Comparison of ENCODE assay signal across 20 cellular contexts in the genomic region with DNA sequence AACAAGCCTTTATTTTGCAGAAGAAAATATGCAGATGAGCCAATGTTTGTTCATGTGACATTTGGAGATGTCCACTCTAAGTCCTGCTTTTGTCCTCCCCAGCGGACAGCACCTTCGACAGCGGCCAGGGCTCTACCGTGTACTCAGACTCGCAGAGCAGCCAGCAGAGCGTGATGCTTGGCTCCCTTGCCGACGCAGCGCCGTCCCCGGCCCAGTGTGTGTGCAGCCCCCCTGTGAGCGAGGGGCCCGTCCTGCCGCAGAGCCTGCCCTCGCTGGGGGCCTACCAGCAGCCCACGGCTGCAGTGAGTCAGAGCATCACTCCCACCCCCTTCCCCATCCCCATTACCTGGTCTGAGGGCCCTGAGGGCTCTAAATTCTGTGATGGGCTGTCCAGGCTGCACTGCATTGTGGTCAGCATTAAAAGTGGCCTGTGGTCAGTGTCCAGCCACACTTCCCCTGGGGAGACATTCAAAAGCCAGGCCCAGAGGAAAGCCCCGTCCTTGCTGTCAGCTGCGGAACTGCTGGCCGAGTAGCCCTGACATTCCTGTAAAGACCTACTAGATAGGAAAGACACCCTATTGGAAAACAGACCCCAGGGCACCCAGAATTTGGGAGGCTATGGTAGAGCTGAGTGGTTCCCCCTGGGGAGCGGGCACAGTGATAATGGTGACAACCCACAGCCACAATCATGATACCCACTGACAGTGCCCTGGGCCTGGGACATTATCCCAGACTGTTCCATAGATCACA.
DNase-seq lines count a peak whose midpoint lies in the region; ATAC-seq, FAIRE-seq and TF ChIP-seq lines count a peak whose summit lies in the region.
"Had no signal": no experiment of that assay in that cellular context is flagged by ENCODE, and none has a peak within 500 bp of the region (broad histone marks: within the 10 kb centered on the region; RNA-seq: fewer than 3 reads in every experiment).

No MANE protein-coding gene starts in this region.

- no peak for TF ChIP-seq POLR2A in HepG2 (IDR thresholded peaks at IDR 0.05; ENCODE audit: insufficient read depth in 1 of 2, low read depth in 2 of 2, low read length in 2 of 2)
- TF ChIP-seq POLR2A in sigmoid colon (IDR thresholded peaks at IDR 0.05), result no peak

- H3K27ac ChIP-seq in HepG2 (ENCODE audit: extremely low read length, insufficient read depth, low read length), result no peak overlapping the region
- H3K27ac ChIP-seq in sigmoid colon, result peak overlapping the region in 2 of 4 donors; percentile 26 to 43
- H3K27ac ChIP-seq: HL-60, KMS-11, RWPE1 had no signal

- 100% methylated on average over 3 of the region's 20 CpGs for WGBS in HepG2 (ENCODE audit: low lambda C conversion rate)
- 86 to 90% methylated on average over 20 of the region's 20 CpGs for WGBS in sigmoid colon, 2 donors

- no peak for TF ChIP-seq CTCF in chondrocyte (IDR thresholded peaks at IDR 0.05)
- TF ChIP-seq CTCF in HepG2 (CRISPR knock-in tag; IDR thresholded peaks at IDR 0.05), result no peak
- TF ChIP-seq CTCF in sigmoid colon (IDR thresholded peaks at IDR 0.05), result no peak

- no peak for TF ChIP-seq EP300 in HepG2 (IDR thresholded peaks at IDR 0.05; ENCODE audit: low read depth in 2 of 2, low read length in 2 of 2)
- no peak for TF ChIP-seq EP300 in HepG2 (CRISPR knock-in tag; IDR thresholded peaks at IDR 0.05; ENCODE audit: borderline replicate concordance)
- TF ChIP-seq EP300 in sigmoid colon (IDR thresholded peaks at IDR 0.05), result no peak

- POLR2A ChIA-PET in HepG2 (lab: Yijun Ruan, JAX), result no interaction called here

- no peaks in the 10 kb centered on the region for H3K9me3 Mint-ChIP-seq in chondrocyte (ENCODE audit: low read depth)
- H3K9me3 Mint-ChIP-seq: CD8-positive, alpha-beta T cell had no signal

- H3K4me1 Mint-ChIP-seq in chondrocyte (ENCODE audit: low read depth), result peaks cover 5% of the 10 kb centered on the region

- no peaks in the 10 kb centered on the region for H3K9me3 ChIP-seq in HepG2 (ENCODE audit: low read length)
- H3K9me3 ChIP-seq in sigmoid colon, result no peaks in the 10 kb centered on the region
- H3K9me3 ChIP-seq: BE2C had no signal

- no peak for TF ChIP-seq RAD21 in HepG2 (CRISPR knock-in tag; IDR thresholded peaks at IDR 0.05)

- H3K9ac ChIP-seq in HepG2 (ENCODE audit: insufficient read depth, low read depth, low read length), result no peak overlapping the region
- H3K9ac ChIP-seq: KMS-11 had no signal

- H3K4me3 Mint-ChIP-seq in chondrocyte (ENCODE audit: unreplicated experiment), result no peak overlapping the region
- H3K4me3 Mint-ChIP-seq: CD8-positive, alpha-beta T cell had no signal

- peak; percentile 27 for DNase-seq in M059J (ENCODE audit: low read depth)
- peak; percentile 86 for DNase-seq in chondrocyte (ENCODE audit: low spot score)
- no peak for DNase-seq in HepG2 (ENCODE audit: low spot score)
- peak; percentile 54 for DNase-seq in sigmoid colon
- no peak for DNase-seq in putamen (ENCODE audit: low spot score)
- no peak for DNase-seq in AML-193 (lab: John Stamatoyannopoulos, UW)
- DNase-seq in DMS53 treated with DMSO at 0.1 percent for 48 hours (lab: John Stamatoyannopoulos, UW; ENCODE audit: unreplicated experiment), result no peak
- DNase-seq: BE2C; CD8-positive, alpha-beta T cell; GF-D8; GOT3; MM.1S; NCI-H1105; NCI-H187; NCI-H69; NK-92 treated with Interleukin-12 subunit alpha and Interleukin-12 subunit beta, amount 100 ng/mL, for 24 hours had no signal

- H4K20me1 ChIP-seq in HepG2 (ENCODE audit: insufficient read depth, low read length), result no peaks in the 10 kb centered on the region

- H3K36me3 ChIP-seq in HepG2 (replicated peaks in 1 of 2; ENCODE audit: control insufficient read depth in 1 of 2, insufficient read depth in 2 of 2, low read length in 2 of 2) (peaks cover 12 to 60% of the 10 kb centered on the region in 2 experiments), sigmoid colon (peaks cover 0 to 43% (median 0%) of the 10 kb centered on the region in 4 donors)
- H3K36me3 ChIP-seq: BE2C had no signal

- H3K79me2 ChIP-seq in HepG2 (ENCODE audit: insufficient read depth, low read length), result no peaks in the 10 kb centered on the region

- BruUV-seq in HepG2 (replicated peaks; lab: Mats Ljungman, UMichigan), result no TSS peak

- no peaks in the 10 kb centered on the region for H3K36me3 Mint-ChIP-seq in chondrocyte (ENCODE audit: low read depth)
- H3K36me3 Mint-ChIP-seq: CD8-positive, alpha-beta T cell had no signal

- in situ Hi-C loops in HepG2 (cut with HindIII; ENCODE audit: extremely low pct_ligation_motif_present, low pct_unique_long_range_greater_than_20kb), result loop anchor here (10.0 kb wide), 1 partner anchor 52 kb away; no protein-coding TSS in a partner anchor

- H3K4me1 ChIP-seq in HepG2 (ENCODE audit: insufficient read depth, low read length) (0 out of 2 replicates have a peak, but pooled peaks cover 8% of the 10 kb centered on the region), sigmoid colon (peaks cover 0 to 9% (median 0%) of the 10 kb centered on the region in 4 donors)
- H3K4me1 ChIP-seq: BE2C had no signal

- peaks cover 4% of the 10 kb centered on the region for H3K27me3 Mint-ChIP-seq in chondrocyte (ENCODE audit: low read depth)

- FAIRE-seq in HepG2 (lab: Jason Lieb, UNC), result no peak
- FAIRE-seq: D721Med had no signal

- CTCF ChIA-PET in HepG2 (lab: Yijun Ruan, JAX; ENCODE audit: low intra/inter-chr PET ratio, low total read pairs), result no interaction called here

- no peak overlapping the region for H2AFZ ChIP-seq in HepG2 (ENCODE audit: low read length)

- H3K4me3 ChIP-seq in HepG2 (replicated peaks in 1 of 3; ENCODE audit: insufficient read depth in 1 of 3, low read depth in 2 of 3, low read length in 3 of 3) (no peak overlapping the region), sigmoid colon (no peak overlapping the region)

- H3K4me2 ChIP-seq in HepG2 (ENCODE audit: low read depth, low read length), result no peak overlapping the region
- H3K4me2 ChIP-seq: KMS-11 had no signal

- no peaks in the 10 kb centered on the region; a peak in 1 of 5 replicates for H3K27me3 ChIP-seq in HepG2 (ENCODE audit: control insufficient read depth in 1 of 2, insufficient read depth in 2 of 2, low read length in 2 of 2)
- no peaks in the 10 kb centered on the region for H3K27me3 ChIP-seq in sigmoid colon
- H3K27me3 ChIP-seq: BE2C had no signal

- intact Hi-C loops in HepG2 (cut with micrococcal nuclease; ENCODE audit: unreplicated experiment), result no loop called here
- intact Hi-C loops in sigmoid colon (cut with DNase I), result no loop called here

- no peak overlapping the region for H3K27ac Mint-ChIP-seq in chondrocyte (ENCODE audit: unreplicated experiment)
- H3K27ac Mint-ChIP-seq: CD8-positive, alpha-beta T cell had no signal

- no peak for ATAC-seq in HepG2
- ATAC-seq: CD8-positive, alpha-beta T cell had no signal

TF ChIP-seq in HepG2, 621 proteins besides CTCF, POLR2A, EP300 and RAD21:
- no peak for TF ChIP-seq MIER2 (CRISPR knock-in tag; IDR thresholded peaks at IDR 0.05)
- no peak for TF ChIP-seq SRY (CRISPR knock-in tag; IDR thresholded peaks at IDR 0.05)
- peak; percentile 17 for TF ChIP-seq AGO2 (optimal IDR thresholded peaks at IDR 0.05; ENCODE audit: low read depth, low read length)

Comparison
In these comparisons a context has a peak if more than half of its experiments do, and no peak if none do; other contexts are left out.
1. DNase-seq: peak in M059J (single experiment), chondrocyte (single experiment) and sigmoid colon (single experiment); none in HepG2 (single experiment), putamen (single experiment), AML-193 (0 of 2) and DMS53 treated with DMSO at 0.1 percent for 48 hours (single experiment).